23 cellular contexts compared by ENCODE assay signal in the genomic region with DNA sequence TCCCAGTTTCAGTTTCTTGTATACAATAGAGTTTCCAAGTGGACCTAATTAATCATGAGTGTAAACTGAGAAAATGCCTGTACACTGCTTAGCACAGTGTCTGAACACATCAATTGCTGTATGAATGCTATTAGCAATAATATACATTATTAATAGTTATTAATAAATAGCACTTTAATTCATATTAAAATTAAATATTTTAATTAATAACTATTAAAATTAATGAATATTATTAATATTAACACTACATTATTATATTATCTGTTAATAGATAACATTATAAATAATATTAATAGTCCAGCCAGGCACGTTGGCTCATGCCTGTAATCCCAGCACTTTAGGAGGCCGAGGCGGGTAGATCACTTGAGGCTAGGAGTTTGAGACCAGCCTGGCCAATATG.
DNase-seq lines count a peak whose midpoint lies in the region; ATAC-seq and TF ChIP-seq lines count a peak whose summit lies in the region.
"Had no signal": no experiment of that assay in that cellular context is flagged by ENCODE, and none has a peak within 500 bp of the region (broad histone marks: within the 10 kb centered on the region; RNA-seq: fewer than 3 reads in every experiment).

No MANE protein-coding gene starts in this region.

- H3K4me1 ChIP-seq in BLaER1 = peaks cover 63% of the 10 kb centered on the region
- peaks cover 46% of the 10 kb centered on the region for H3K4me1 ChIP-seq in CD4-positive, CD25-positive, alpha-beta regulatory T cell (ENCODE audit: control insufficient read depth, insufficient read depth, low read length, poor library complexity, severe bottlenecking)
- H3K4me1 ChIP-seq in OCI-LY3 (ENCODE audit: low read length) = peaks cover 54% of the 10 kb centered on the region
- peaks cover 47% of the 10 kb centered on the region for H3K4me1 ChIP-seq in effector memory CD4-positive, alpha-beta T cell (ENCODE audit: control insufficient read depth, insufficient read depth, low read length, poor library complexity, severe bottlenecking)

- H3K4me2 ChIP-seq in BLaER1 (peak overlapping the region; percentile 95), OCI-LY3 (ENCODE audit: low read length) (peak overlapping the region; percentile 67)
- H3K4me2 ChIP-seq: KMS-11 had no signal

- H3K27me3 Mint-ChIP-seq in CD4-positive, CD25-positive, alpha-beta regulatory T cell = no peaks in the 10 kb centered on the region

- H3K27me3 ChIP-seq in BLaER1 (no peaks in the 10 kb centered on the region), OCI-LY3 (ENCODE audit: low read depth, low read length) (no peaks in the 10 kb centered on the region)
- no peaks in the 10 kb centered on the region for H3K27me3 ChIP-seq in CD4-positive, CD25-positive, alpha-beta regulatory T cell (ENCODE audit: control insufficient read depth, insufficient read depth, low read length)
- H3K27me3 ChIP-seq in effector memory CD4-positive, alpha-beta T cell (replicated peaks; ENCODE audit: control insufficient read depth, insufficient read depth, low read length, poor library complexity, severe bottlenecking) = no peaks in the 10 kb centered on the region
- H3K27me3 ChIP-seq: BE2C, SJCRH30 had no signal

- no peak for TF ChIP-seq CTCF in OCI-LY3 (IDR thresholded peaks at IDR 0.05; ENCODE audit: low read depth, low read length)

- ATAC-seq in CD4-positive, CD25-positive, alpha-beta regulatory T cell (ENCODE audit: low read depth in 2 of 2) = no peak
- ATAC-seq: GM12878, PC-3, Right ventricle myocardium inferior, SK-N-SH treated with all-trans-retinoic acid at 6 μM for 48 hours had no signal

- H3K4me1 Mint-ChIP-seq in CD4-positive, CD25-positive, alpha-beta regulatory T cell = peaks cover 20 to 62% (median 37%) of the 10 kb centered on the region in 4 donors

- H3K9me3 Mint-ChIP-seq in CD4-positive, CD25-positive, alpha-beta regulatory T cell = no peaks in the 10 kb centered on the region
- H3K9me3 Mint-ChIP-seq: CD8-positive, alpha-beta T cell; HFFc6 had no signal

- H3K9me3 ChIP-seq in BLaER1 (peaks cover 13% of the 10 kb centered on the region), OCI-LY3 (ENCODE audit: insufficient read depth, low read length) (no peaks in the 10 kb centered on the region)
- no peaks in the 10 kb centered on the region for H3K9me3 ChIP-seq in CD4-positive, CD25-positive, alpha-beta regulatory T cell (ENCODE audit: control insufficient read depth in 2 of 2, low read length in 2 of 2)
- H3K9me3 ChIP-seq in effector memory CD4-positive, alpha-beta T cell (ENCODE audit: control insufficient read depth, low read length) = no peaks in the 10 kb centered on the region
- H3K9me3 ChIP-seq: BE2C, Caco-2, HAP-1, SJCRH30 had no signal

- DNase-seq in CD4-positive, CD25-positive, alpha-beta regulatory T cell = no peak
- no peak for DNase-seq in effector memory CD4-positive, alpha-beta T cell
- DNase-seq in T1000 (lab: John Stamatoyannopoulos, UW) (no peak), putamen (ENCODE audit: low spot score) (no peak), Ammon's horn (ENCODE audit: low spot score) (no peak)
- DNase-seq: BE2C; Caco-2; CD8-positive, alpha-beta T cell; GOT3; HFFc6; MM.1S; NCI-H2029; NCI-H446 treated with DMSO at 0.1 percent for 48 hours; NCI-H526 treated with DMSO at 0.1 percent for 48 hours; PC-3; SJCRH30 had no signal

- H3K27ac ChIP-seq in BLaER1 = peak overlapping the region; percentile 90
- peak overlapping the region; percentile 85 for H3K27ac ChIP-seq in CD4-positive, CD25-positive, alpha-beta regulatory T cell (ENCODE audit: insufficient read depth, low read length, poor library complexity, severe bottlenecking)
- H3K27ac ChIP-seq in OCI-LY3 (ENCODE audit: low read length) = no peak overlapping the region
- peak overlapping the region; percentile 20 for H3K27ac ChIP-seq in effector memory CD4-positive, alpha-beta T cell (ENCODE audit: insufficient read depth, low read length, poor library complexity, severe bottlenecking)
- H3K27ac ChIP-seq: KMS-11, SJCRH30 had no signal

- peak overlapping the region; percentile 85; the same call in 1 of the 2 replicates for H3K9ac ChIP-seq in BLaER1
- H3K9ac ChIP-seq in OCI-LY3 (ENCODE audit: low read length) = no peak overlapping the region
- H3K9ac ChIP-seq: KMS-11 had no signal

- H2AFZ ChIP-seq in OCI-LY3 (ENCODE audit: low read depth, low read length) = no peak overlapping the region

- no peaks in the 10 kb centered on the region for H4K20me1 ChIP-seq in BLaER1
- no peaks in the 10 kb centered on the region for H4K20me1 ChIP-seq in OCI-LY3 (ENCODE audit: insufficient read depth, low read length)

- H3K4me3 Mint-ChIP-seq in CD4-positive, CD25-positive, alpha-beta regulatory T cell = peak overlapping the region in 1 of 4 donors; percentile 55
- H3K4me3 Mint-ChIP-seq: CD8-positive, alpha-beta T cell; HFFc6 had no signal

- H3K79me2 ChIP-seq in OCI-LY3 (ENCODE audit: low read length) = no peaks in the 10 kb centered on the region

- H3K4me3 ChIP-seq in BLaER1 (no peak overlapping the region), OCI-LY3 (ENCODE audit: low read length) (no peak overlapping the region)
- H3K4me3 ChIP-seq in CD4-positive, CD25-positive, alpha-beta regulatory T cell (ENCODE audit: low read depth, low read length) = no peak overlapping the region
- no peak overlapping the region for H3K4me3 ChIP-seq in effector memory CD4-positive, alpha-beta T cell (ENCODE audit: insufficient read depth, low read depth, low read length, poor library complexity, severe bottlenecking)
- H3K4me3 ChIP-seq: GM12878, HAP-1, SJCRH30 had no signal

- H3K27ac Mint-ChIP-seq in CD4-positive, CD25-positive, alpha-beta regulatory T cell = peak overlapping the region in 2 of 3 donors; percentile 55 to 67
- H3K27ac Mint-ChIP-seq: HFFc6 had no signal

- H3K36me3 Mint-ChIP-seq in CD4-positive, CD25-positive, alpha-beta regulatory T cell = no peaks in the 10 kb centered on the region
- H3K36me3 Mint-ChIP-seq: CD8-positive, alpha-beta T cell had no signal

- no peaks in the 10 kb centered on the region for H3K36me3 ChIP-seq in BLaER1
- no peaks in the 10 kb centered on the region for H3K36me3 ChIP-seq in CD4-positive, CD25-positive, alpha-beta regulatory T cell (ENCODE audit: control insufficient read depth, insufficient read depth, low read length)
- no peaks in the 10 kb centered on the region for H3K36me3 ChIP-seq in OCI-LY3 (replicated peaks; ENCODE audit: low read depth, low read length)
- no peaks in the 10 kb centered on the region for H3K36me3 ChIP-seq in effector memory CD4-positive, alpha-beta T cell (ENCODE audit: control insufficient read depth, insufficient read depth, low read length)
- H3K36me3 ChIP-seq: BE2C, HAP-1, SJCRH30 had no signal
